Comparison of ENCODE assay signal across 31 cellular contexts in genomic region chr3:158783051-158783450, GRCh38. TPM values are rescaled to one million over a fixed set of nuclear protein-coding genes. Genes with fewer than 3 reads are reported as not detected.
"Had no signal": no experiment of that assay in that cellular context is flagged by ENCODE, and none has a peak within 500 bp of the region (broad histone marks: within the 10 kb centered on the region; RNA-seq: fewer than 3 reads in every experiment).

No MANE protein-coding gene starts in this region.

- H3K4me1 ChIP-seq: adrenal gland, body of pancreas, foreskin keratinocyte had no signal

- ATAC-seq: activated CD4-positive, alpha-beta T cell treated with anti-CD3 and anti-CD28 coated beads for 36 hours; activated CD8-positive, alpha-beta memory T cell treated with anti-CD3 and anti-CD28 coated beads, Interleukin-2, amount 10 ng/mL, durations not matched to agents 7 days and 5 days; activated CD8-positive, alpha-beta T cell treated with anti-CD3 and anti-CD28 coated beads, Interleukin-2, amount 10 ng/mL, durations not matched to agents 7 days and 5 days; activated naive CD8-positive, alpha-beta T cell treated with anti-CD3 and anti-CD28 coated beads, Interleukin-2, amount 50 U/mL, for 24 hours; body of pancreas; esophagus mucosa; foreskin keratinocyte; gastroesophageal sphincter had no signal

- H3K4me3 ChIP-seq: adrenal gland, body of pancreas, cardiac muscle cell, coronary artery, dorsolateral prefrontal cortex, gastroesophageal sphincter had no signal

- DNase-seq: activated CD4-positive, alpha-beta memory T cell treated with anti-CD3 and anti-CD28 coated beads for 36 hours; activated CD4-positive, alpha-beta T cell treated with anti-CD3 and anti-CD28 coated beads for 36 hours; activated CD4-positive, alpha-beta T cell treated with anti-CD3 and anti-CD28 coated beads, Interleukin-2, amount 10 ng/mL, durations not matched to agents 24 days and 14 days; activated CD4-positive, CD25-positive, alpha-beta regulatory T cell; activated CD4-positive, CD25-positive, alpha-beta regulatory T cell treated with anti-CD3 and anti-CD28 coated beads, Interleukin-2, amount 50 U/mL, for 72 hours; activated CD8-positive, alpha-beta memory T cell treated with anti-CD3 and anti-CD28 coated beads, Interleukin-2, amount 10 ng/mL, durations not matched to agents 7 days and 5 days; activated CD8-positive, alpha-beta memory T cell treated with anti-CD3 and anti-CD28 coated beads, Interleukin-2, amount 50 U/mL, for 4 hours; activated CD8-positive, alpha-beta T cell treated with anti-CD3 and anti-CD28 coated beads, Interleukin-2, amount 10 ng/mL, durations not matched to agents 7 days and 5 days; activated effector memory CD4-positive, alpha-beta T cell treated with anti-CD3 and anti-CD28 coated beads, Interleukin-2, amount 50 U/mL, for 16 hours; activated naive CD4-positive, alpha-beta T cell treated with anti-CD3 and anti-CD28 coated beads for 36 hours; activated naive CD8-positive, alpha-beta T cell treated with anti-CD3 and anti-CD28 coated beads for 36 hours; activated naive CD8-positive, alpha-beta T cell treated with anti-CD3 and anti-CD28 coated beads, Interleukin-2, amount 50 U/mL, for 24 hours; activated T-cell treated with anti-CD3 and anti-CD28 coated beads, Interleukin-2, amount 50 U/mL, for 1 hour; activated T-cell treated with anti-CD3 and anti-CD28 coated beads, Interleukin-2, amount 50 U/mL, for 48 hours; amygdala; aorta; body of pancreas; central memory CD4-positive, alpha-beta T cell; dorsolateral prefrontal cortex; effector memory CD4-positive, alpha-beta T cell; endodermal cell; T-helper 2 cell had no signal

- H3K27me3 ChIP-seq: adrenal gland, body of pancreas, cardiac muscle cell, dorsolateral prefrontal cortex, foreskin keratinocyte, gastroesophageal sphincter had no signal

- H3K9me3 ChIP-seq: adrenal gland, body of pancreas had no signal

- H3K36me3 ChIP-seq: adrenal gland, cardiac muscle cell, gastroesophageal sphincter had no signal

- H3K27ac ChIP-seq: adrenal gland, body of pancreas, cardiac muscle cell, coronary artery, dorsolateral prefrontal cortex, foreskin keratinocyte, gastroesophageal sphincter had no signal

RNA-seq across cellular contexts. Expression of gene RARRES1, which starts 50.8 kb away (rescaled TPM):
- total RNA-seq: activated CD4-positive, alpha-beta memory T cell treated with anti-CD3 and anti-CD28 coated beads for 36 hours; activated CD4-positive, alpha-beta T cell treated with anti-CD3 and anti-CD28 coated beads for 36 hours; activated CD4-positive, alpha-beta T cell treated with anti-CD3 and anti-CD28 coated beads, Interleukin-2, amount 10 ng/mL, durations not matched to agents 24 days and 14 days; activated CD8-positive, alpha-beta memory T cell treated with anti-CD3 and anti-CD28 coated beads for 36 hours; activated CD8-positive, alpha-beta memory T cell treated with anti-CD3 and anti-CD28 coated beads, Interleukin-2, amount 10 ng/mL, durations not matched to agents 7 days and 5 days; activated CD8-positive, alpha-beta T cell treated with anti-CD3 and anti-CD28 coated beads, Interleukin-2, amount 10 ng/mL, durations not matched to agents 7 days and 5 days; activated naive CD4-positive, alpha-beta T cell treated with anti-CD3 and anti-CD28 coated beads for 36 hours; activated naive CD8-positive, alpha-beta T cell treated with anti-CD3 and anti-CD28 coated beads for 36 hours; activated T-helper 1 cell treated with anti-CD3 and anti-CD28 coated beads, Interleukin-12 subunit alpha, Interleukin-12 subunit beta, Interleukin-2, Interleukin-4 antibody, amounts not matched to agents 30 ng/mL and 10 ng/mL and 1 ng/mL, durations not matched to agents 14 hours and 24 hours and 36 hours; foreskin keratinocyte; T-helper 1 cell treated with Interleukin-12 subunit alpha and Interleukin-12 subunit beta and Interleukin-4 antibody, amounts not matched to agents 30 ng/mL and 1 ng/mL, for 36 hours had no signal
